ENCODE assay signal across 1 cellular context in genomic region chr22:20203142-20204099, GRCh38.
TF ChIP-seq lines count a peak whose summit lies in the region.

No MANE protein-coding gene starts in this region.

TF ChIP-seq in K562, 482 proteins besides CTCF, POLR2A, EP300 and RAD21 (continued from another document):
- TF ChIP-seq CEBPZ (IDR thresholded peaks at IDR 0.05; ENCODE audit: borderline replicate concordance, low read depth, low read length), result no peak
- TF ChIP-seq ARID2 (IDR thresholded peaks at IDR 0.05), result no peak
- TF ChIP-seq MIER1 (IDR thresholded peaks at IDR 0.05; ENCODE audit: low read depth), result no peak
- no peak for TF ChIP-seq L3MBTL2 (IDR thresholded peaks at IDR 0.05)
- no peak for TF ChIP-seq WHSC1 (IDR thresholded peaks at IDR 0.05; ENCODE audit: low read length)
- TF ChIP-seq BCLAF1 (IDR thresholded peaks at IDR 0.05; ENCODE audit: borderline replicate concordance in 1 of 2, control insufficient read depth in 1 of 2, low read depth in 2 of 2, low read length in 1 of 2), result no peak
- peak; percentile 24; the same call in 1 of the 2 replicates for TF ChIP-seq TEAD4 (IDR thresholded peaks at IDR 0.05; ENCODE audit: low read length)
- no peak for TF ChIP-seq TEAD4 (CRISPR knock-in tag; IDR thresholded peaks at IDR 0.05; ENCODE audit: borderline replicate concordance)
- peak; percentile 40 for TF ChIP-seq CXXC5 (CRISPR knock-in tag; IDR thresholded peaks at IDR 0.05)
- TF ChIP-seq NCOA6 (IDR thresholded peaks at IDR 0.05), result no peak
- TF ChIP-seq ZFP1 (CRISPR knock-in tag; IDR thresholded peaks at IDR 0.05), result no peak
- TF ChIP-seq SMAD4 (CRISPR knock-in tag; conservative IDR thresholded peaks at IDR 0.05), result peak; percentile 58; the same call in 1 of the 2 replicates
- 0 out of 2 replicates have a peak, but pooled peaks have one; percentile 54 for TF ChIP-seq RREB1 (CRISPR knock-in tag; IDR thresholded peaks at IDR 0.05)
- TF ChIP-seq IRF2 (CRISPR knock-in tag; IDR thresholded peaks at IDR 0.05), result no peak
- no peak for TF ChIP-seq SIX5 (IDR thresholded peaks at IDR 0.05; ENCODE audit: borderline replicate concordance in 1 of 2, insufficient read depth in 1 of 2, low read depth in 1 of 2, low read length in 2 of 2)
- no peak for TF ChIP-seq NCOA4 (IDR thresholded peaks at IDR 0.05; ENCODE audit: partially characterized antibody)
- 0 out of 2 replicates have a peak, but pooled peaks have one; percentile 7 for TF ChIP-seq CREM (IDR thresholded peaks at IDR 0.05; ENCODE audit: low read depth)
- TF ChIP-seq BRF1 (IDR thresholded peaks at IDR 0.05; ENCODE audit: borderline replicate concordance, extremely low read depth, insufficient read length), result no peak
- peak; percentile 48; the same call in 1 of the 2 replicates for TF ChIP-seq ZBTB17 (CRISPR knock-in tag; IDR thresholded peaks at IDR 0.05)
- 0 out of 2 replicates have a peak, but pooled peaks have one; percentile 17 for TF ChIP-seq TFE3 (CRISPR knock-in tag; IDR thresholded peaks at IDR 0.05)
- TF ChIP-seq SP1 (CRISPR knock-in tag; IDR thresholded peaks at IDR 0.05), result no peak
- peak; percentile 32; the same call in 1 of the 2 replicates for TF ChIP-seq REST (CRISPR knock-in tag; IDR thresholded peaks at IDR 0.05; ENCODE audit: low read depth)
- no peak for TF ChIP-seq PATZ1 (CRISPR knock-in tag; IDR thresholded peaks at IDR 0.05; ENCODE audit: borderline replicate concordance)
- no peak for TF ChIP-seq KLF6 (CRISPR knock-in tag; IDR thresholded peaks at IDR 0.05; ENCODE audit: borderline replicate concordance)
